1 cellular context compared by ENCODE assay signal in the genomic region with DNA sequence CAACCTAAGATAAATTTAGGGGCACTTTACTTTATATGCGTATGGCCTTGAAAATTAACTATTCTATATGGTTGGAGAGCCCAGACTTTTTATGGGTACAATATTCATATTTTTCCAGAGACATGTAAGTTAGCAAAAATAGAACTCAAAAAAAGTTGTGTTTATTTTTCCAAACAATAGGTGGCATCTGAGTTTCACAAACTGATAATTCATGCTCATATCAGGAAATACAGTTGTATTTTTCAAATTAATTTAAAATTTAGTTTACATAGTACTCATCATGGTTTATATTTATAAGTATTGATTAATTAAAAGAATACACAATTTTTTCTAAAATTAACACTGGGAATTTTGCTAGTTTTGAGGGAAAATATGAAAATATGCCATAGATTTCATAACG.
TF ChIP-seq lines count a peak whose summit lies in the region.

No MANE protein-coding gene starts in this region.

TF ChIP-seq in WTC11, 78 proteins besides CTCF, POLR2A, EP300 and RAD21 (continued from another document):
- TF ChIP-seq, protein P1, sequence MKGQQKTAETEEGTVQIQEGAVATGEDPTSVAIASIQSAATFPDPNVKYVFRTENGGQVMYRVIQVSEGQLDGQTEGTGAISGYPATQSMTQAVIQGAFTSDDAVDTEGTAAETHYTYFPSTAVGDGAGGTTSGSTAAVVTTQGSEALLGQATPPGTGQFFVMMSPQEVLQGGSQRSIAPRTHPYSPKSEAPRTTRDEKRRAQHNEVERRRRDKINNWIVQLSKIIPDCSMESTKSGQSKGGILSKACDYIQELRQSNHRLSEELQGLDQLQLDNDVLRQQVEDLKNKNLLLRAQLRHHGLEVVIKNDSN (CRISPR knock-in tag; IDR thresholded peaks at IDR 0.05): no peak
- TF ChIP-seq, protein P2, sequence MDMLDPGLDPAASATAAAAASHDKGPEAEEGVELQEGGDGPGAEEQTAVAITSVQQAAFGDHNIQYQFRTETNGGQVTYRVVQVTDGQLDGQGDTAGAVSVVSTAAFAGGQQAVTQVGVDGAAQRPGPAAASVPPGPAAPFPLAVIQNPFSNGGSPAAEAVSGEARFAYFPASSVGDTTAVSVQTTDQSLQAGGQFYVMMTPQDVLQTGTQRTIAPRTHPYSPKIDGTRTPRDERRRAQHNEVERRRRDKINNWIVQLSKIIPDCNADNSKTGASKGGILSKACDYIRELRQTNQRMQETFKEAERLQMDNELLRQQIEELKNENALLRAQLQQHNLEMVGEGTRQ (CRISPR knock-in tag; IDR thresholded peaks at IDR 0.05): no peak
- no peak for TF ChIP-seq KAT7 (CRISPR knock-in tag; IDR thresholded peaks at IDR 0.05; ENCODE audit: borderline replicate concordance)
- no peak for TF ChIP-seq NR2C2 (CRISPR knock-in tag; IDR thresholded peaks at IDR 0.05)
- TF ChIP-seq ZNF416 (CRISPR knock-in tag; IDR thresholded peaks at IDR 0.05): no peak
- TF ChIP-seq FOXJ3 (CRISPR knock-in tag; IDR thresholded peaks at IDR 0.05; ENCODE audit: borderline replicate concordance): no peak
- TF ChIP-seq, protein P3, sequence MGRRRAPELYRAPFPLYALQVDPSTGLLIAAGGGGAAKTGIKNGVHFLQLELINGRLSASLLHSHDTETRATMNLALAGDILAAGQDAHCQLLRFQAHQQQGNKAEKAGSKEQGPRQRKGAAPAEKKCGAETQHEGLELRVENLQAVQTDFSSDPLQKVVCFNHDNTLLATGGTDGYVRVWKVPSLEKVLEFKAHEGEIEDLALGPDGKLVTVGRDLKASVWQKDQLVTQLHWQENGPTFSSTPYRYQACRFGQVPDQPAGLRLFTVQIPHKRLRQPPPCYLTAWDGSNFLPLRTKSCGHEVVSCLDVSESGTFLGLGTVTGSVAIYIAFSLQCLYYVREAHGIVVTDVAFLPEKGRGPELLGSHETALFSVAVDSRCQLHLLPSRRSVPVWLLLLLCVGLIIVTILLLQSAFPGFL (CRISPR knock-in tag; IDR thresholded peaks at IDR 0.05; ENCODE audit: borderline replicate concordance): no peak
- no peak for TF ChIP-seq JAZF1 (CRISPR knock-in tag; IDR thresholded peaks at IDR 0.05)
- TF ChIP-seq ETV6 (CRISPR knock-in tag; IDR thresholded peaks at IDR 0.05): no peak
- TF ChIP-seq, protein P4, sequence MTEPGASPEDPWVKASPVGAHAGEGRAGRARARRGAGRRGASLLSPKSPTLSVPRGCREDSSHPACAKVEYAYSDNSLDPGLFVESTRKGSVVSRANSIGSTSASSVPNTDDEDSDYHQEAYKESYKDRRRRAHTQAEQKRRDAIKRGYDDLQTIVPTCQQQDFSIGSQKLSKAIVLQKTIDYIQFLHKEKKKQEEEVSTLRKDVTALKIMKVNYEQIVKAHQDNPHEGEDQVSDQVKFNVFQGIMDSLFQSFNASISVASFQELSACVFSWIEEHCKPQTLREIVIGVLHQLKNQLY (CRISPR knock-in tag; IDR thresholded peaks at IDR 0.05): no peak
- no peak for TF ChIP-seq ZNF138 (CRISPR knock-in tag; conservative IDR thresholded peaks at IDR 0.05)
- TF ChIP-seq, protein P5, sequence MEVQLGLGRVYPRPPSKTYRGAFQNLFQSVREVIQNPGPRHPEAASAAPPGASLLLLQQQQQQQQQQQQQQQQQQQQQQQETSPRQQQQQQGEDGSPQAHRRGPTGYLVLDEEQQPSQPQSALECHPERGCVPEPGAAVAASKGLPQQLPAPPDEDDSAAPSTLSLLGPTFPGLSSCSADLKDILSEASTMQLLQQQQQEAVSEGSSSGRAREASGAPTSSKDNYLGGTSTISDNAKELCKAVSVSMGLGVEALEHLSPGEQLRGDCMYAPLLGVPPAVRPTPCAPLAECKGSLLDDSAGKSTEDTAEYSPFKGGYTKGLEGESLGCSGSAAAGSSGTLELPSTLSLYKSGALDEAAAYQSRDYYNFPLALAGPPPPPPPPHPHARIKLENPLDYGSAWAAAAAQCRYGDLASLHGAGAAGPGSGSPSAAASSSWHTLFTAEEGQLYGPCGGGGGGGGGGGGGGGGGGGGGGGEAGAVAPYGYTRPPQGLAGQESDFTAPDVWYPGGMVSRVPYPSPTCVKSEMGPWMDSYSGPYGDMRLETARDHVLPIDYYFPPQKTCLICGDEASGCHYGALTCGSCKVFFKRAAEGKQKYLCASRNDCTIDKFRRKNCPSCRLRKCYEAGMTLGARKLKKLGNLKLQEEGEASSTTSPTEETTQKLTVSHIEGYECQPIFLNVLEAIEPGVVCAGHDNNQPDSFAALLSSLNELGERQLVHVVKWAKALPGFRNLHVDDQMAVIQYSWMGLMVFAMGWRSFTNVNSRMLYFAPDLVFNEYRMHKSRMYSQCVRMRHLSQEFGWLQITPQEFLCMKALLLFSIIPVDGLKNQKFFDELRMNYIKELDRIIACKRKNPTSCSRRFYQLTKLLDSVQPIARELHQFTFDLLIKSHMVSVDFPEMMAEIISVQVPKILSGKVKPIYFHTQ (CRISPR knock-in tag; IDR thresholded peaks at IDR 0.05): no peak
- TF ChIP-seq, protein P6, sequence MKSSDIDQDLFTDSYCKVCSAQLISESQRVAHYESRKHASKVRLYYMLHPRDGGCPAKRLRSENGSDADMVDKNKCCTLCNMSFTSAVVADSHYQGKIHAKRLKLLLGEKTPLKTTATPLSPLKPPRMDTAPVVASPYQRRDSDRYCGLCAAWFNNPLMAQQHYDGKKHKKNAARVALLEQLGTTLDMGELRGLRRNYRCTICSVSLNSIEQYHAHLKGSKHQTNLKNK (CRISPR knock-in tag; IDR thresholded peaks at IDR 0.05): no peak
